In the genomic region with DNA sequence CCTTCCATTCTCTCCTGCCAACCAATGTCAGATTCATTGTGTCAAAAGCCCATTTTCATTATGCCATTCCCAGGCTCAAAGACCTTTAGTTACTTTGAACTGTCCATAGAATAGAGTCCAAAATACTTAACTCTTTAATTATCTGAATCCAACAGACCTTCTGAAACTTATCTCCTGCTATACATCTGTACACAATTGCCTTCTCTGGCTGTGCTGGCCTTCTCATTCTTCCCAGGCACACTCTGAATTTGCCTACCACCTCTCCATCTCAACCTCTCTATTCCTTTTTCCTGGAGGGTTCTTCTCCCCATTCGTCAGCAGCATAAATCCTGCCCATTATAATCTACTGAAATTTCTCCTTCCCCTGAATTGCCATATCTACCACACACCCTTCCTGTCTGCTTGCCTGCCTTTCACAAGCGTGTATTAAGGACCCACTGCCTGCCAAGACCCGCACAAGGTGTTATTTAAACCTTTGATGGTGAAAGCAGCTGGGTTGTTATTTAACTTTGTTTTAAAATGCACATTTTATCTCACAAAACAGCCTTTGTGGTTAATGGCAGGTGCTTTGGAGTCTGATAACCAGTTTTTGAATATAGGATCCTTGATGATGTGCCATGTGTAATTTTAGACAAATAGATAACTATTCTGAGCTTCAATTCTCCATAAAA, we compare ENCODE assay signal across 20 cellular contexts.
"Had no signal": no experiment of that assay in that cellular context is flagged by ENCODE, and none has a peak within 500 bp of the region (broad histone marks: within the 10 kb centered on the region; RNA-seq: fewer than 3 reads in every experiment).

No MANE protein-coding gene starts in this region.

- H3K36me3 ChIP-seq: lower lobe of right lung, vagina had no signal

- ATAC-seq: activated CD8-positive, alpha-beta T cell treated with anti-CD3 and anti-CD28 coated beads, Interleukin-2, amount 10 ng/mL, durations not matched to agents 7 days and 5 days; activated naive CD8-positive, alpha-beta T cell treated with anti-CD3 and anti-CD28 coated beads, Interleukin-2, amount 50 U/mL, for 24 hours; lower lobe of right lung; sciatic nerve; stimulated activated effector memory CD8-positive, alpha-beta T cell treated with anti-CD3 and anti-CD28 coated beads, Interleukin-12 subunit alpha, Interleukin-12 subunit beta, amount 100 ng/mL, for 72 hours had no signal

- DNase-seq: activated CD4-positive, alpha-beta T cell treated with anti-CD3 and anti-CD28 coated beads, Interleukin-2, amount 50 U/mL, for 1 hour; activated CD4-positive, CD25-positive, alpha-beta regulatory T cell treated with anti-CD3 and anti-CD28 coated beads, Interleukin-2, amount 50 U/mL, for 72 hours; activated CD8-positive, alpha-beta T cell treated with anti-CD3 and anti-CD28 coated beads, Interleukin-2, amount 10 ng/mL, durations not matched to agents 7 days and 5 days; activated gamma-delta T cell; activated naive CD4-positive, alpha-beta T cell treated with anti-CD3 and anti-CD28 coated beads, Interleukin-2, amount 50 U/mL, for 16 hours; activated naive CD8-positive, alpha-beta T cell treated with anti-CD3 and anti-CD28 coated beads, Interleukin-2, amount 50 U/mL, for 24 hours; foreskin fibroblast; heart right ventricle; kidney; lower lobe of right lung; naive B cell; occipital lobe; posterior cingulate gyrus; stimulated activated CD4-positive, alpha-beta T cell treated with anti-CD3 and anti-CD28 coated beads, Interleukin-2, amount 100 ng/mL, for 24 hours; T1000; WERI-Rb-1 had no signal

- FAIRE-seq: kidney, small intestine had no signal

- H3K27me3 ChIP-seq: heart right ventricle, vagina had no signal

- H3K9me3 ChIP-seq: heart right ventricle, lower lobe of right lung, vagina had no signal

- H3K27ac ChIP-seq: lower lobe of right lung, vagina, WERI-Rb-1 had no signal

- H3K4me1 ChIP-seq: vagina had no signal

- H3K4me3 ChIP-seq: heart right ventricle, lower lobe of right lung, vagina had no signal
